In genomic region chr12:57722716-57723629, GRCh38 we compare ENCODE assay signal across 11 cellular contexts. TPM values are rescaled to one million over a fixed set of nuclear protein-coding genes. Genes with fewer than 3 reads are reported as not detected.
DNase-seq lines count a peak whose midpoint lies in the region; ATAC-seq and TF ChIP-seq lines count a peak whose summit lies in the region.
"Had no signal": no experiment of that assay in that cellular context is flagged by ENCODE, and none has a peak within 500 bp of the region (broad histone marks: within the 10 kb centered on the region; RNA-seq: fewer than 3 reads in every experiment).

No MANE protein-coding gene starts in this region.

- no peaks in the 10 kb centered on the region for H3K9me3 Mint-ChIP-seq in T-cell
- H3K9me3 Mint-ChIP-seq: activated B cell treated with CpG ODN at 0.5 μM for 24 hours had no signal

- peaks cover 34% of the 10 kb centered on the region for H3K36me3 Mint-ChIP-seq in T-cell

- H3K27ac Mint-ChIP-seq in T-cell, result peak overlapping the region; percentile 38 to 66
- H3K27ac Mint-ChIP-seq: activated B cell treated with CpG ODN at 0.5 μM for 24 hours had no signal

- peak; percentile 57 for DNase-seq in NCI-H510A treated with DMSO at 0.1 percent for 48 hours (lab: John Stamatoyannopoulos, UW)
- DNase-seq in NCI-H510A (lab: John Stamatoyannopoulos, UW), result no peak
- DNase-seq in DMS 273 (lab: John Stamatoyannopoulos, UW; ENCODE audit: unreplicated experiment), result peak; percentile 74
- no peak for DNase-seq in T-cell
- DNase-seq in mesenteric fat pad (ENCODE audit: low spot score), result peak; percentile 74
- no peak for DNase-seq in foreskin keratinocyte
- DNase-seq in stimulated activated naive CD8-positive, alpha-beta T cell treated with anti-CD3 and anti-CD28 coated beads, Interleukin-15, Interleukin-2, amounts not matched to agents 100 U/mL and 50 U/mL, for 24 hours, result no peak
- DNase-seq: activated B cell treated with CpG ODN at 0.5 μM for 24 hours, stomach had no signal

- POLR2A ChIA-PET in T-cell (lab: Charles Lee), result interaction anchor here in 1 of 2 donors (0.6 to 0.7 kb wide), 2 partner anchors 128 to 1711 kb away, joined by 6 to 8 read pairs; no protein-coding TSS in a partner anchor

- ATAC-seq in T-cell (replicated peaks in 1 of 4) (peak in 1 of 4 experiments; percentile 29), foreskin keratinocyte (no peak), HG03025 (IDR thresholded peaks at IDR 0.05; ENCODE audit: low FRiP score, unreplicated experiment) (no peak)
- ATAC-seq in stimulated activated naive CD8-positive, alpha-beta T cell treated with anti-CD3 and anti-CD28 coated beads, Interleukin-15, Interleukin-2, amounts not matched to agents 100 U/mL and 50 U/mL, for 24 hours, result no peak
- ATAC-seq: A549 had no signal

- no peak overlapping the region for H3K27ac ChIP-seq in foreskin keratinocyte
- H3K27ac ChIP-seq: A549, stomach had no signal

- no peaks in the 10 kb centered on the region for H3K4me1 ChIP-seq in foreskin keratinocyte

- no peaks in the 10 kb centered on the region for H3K27me3 Mint-ChIP-seq in T-cell
- H3K27me3 Mint-ChIP-seq: activated B cell treated with CpG ODN at 0.5 μM for 24 hours had no signal

- H3K27me3 ChIP-seq in foreskin keratinocyte, result no peaks in the 10 kb centered on the region

- no peak for TF ChIP-seq CTCF in foreskin keratinocyte (conservative IDR thresholded peaks at IDR 0.05)

- H3K4me1 Mint-ChIP-seq in T-cell, result peaks cover 19 to 24% (median 19%) of the 10 kb centered on the region in 3 donors

- H3K4me3 Mint-ChIP-seq in T-cell, result no peak overlapping the region
- H3K4me3 Mint-ChIP-seq: activated B cell treated with CpG ODN at 0.5 μM for 24 hours had no signal

- CTCF ChIA-PET in T-cell (lab: Charles Lee), result interaction anchor here in 1 of 2 donors (0.6 kb wide), 1 partner anchor 1805 kb away, joined by 3 read pairs; no protein-coding TSS in a partner anchor

RNA-seq across cellular contexts. Expression of gene AGAP2, which starts 15.6 kb away (rescaled TPM):
- total RNA-seq in T-cell (10 to 100 TPM; 43.2 to 74.6 (median 66.4) TPM), mesenteric fat pad (2.1 TPM), foreskin keratinocyte (0.35 and 0.82 TPM in 2 replicates)
- 0.49 and 0.65 TPM in 2 replicates for polyA plus RNA-seq in foreskin keratinocyte

RNA-seq across cellular contexts. Expression of gene TSPAN31, which starts 21.9 kb away (rescaled TPM):
- total RNA-seq in T-cell (10 to 100 TPM; 12.8 to 25.6 (median 15.5) TPM), mesenteric fat pad (35.0 TPM), foreskin keratinocyte (23.9 and 25.0 TPM in 2 replicates)
- polyA plus RNA-seq in foreskin keratinocyte, result 26.1 and 28.0 TPM in 2 replicates

RNA-seq across cellular contexts. Expression of gene OS9, which starts 29.0 kb away (rescaled TPM):
- 100 to 1,000 TPM; 135 to 181 (median 164) TPM for total RNA-seq in T-cell
- total RNA-seq in mesenteric fat pad, result 251 TPM
- total RNA-seq in foreskin keratinocyte, result 93.8 and 96.0 TPM in 2 replicates
- 86.3 and 92.8 TPM in 2 replicates for polyA plus RNA-seq in foreskin keratinocyte

RNA-seq across cellular contexts. Expression of gene CDK4, which starts 29.1 kb away (rescaled TPM):
- total RNA-seq in T-cell (10 to 100 TPM; 24.1 to 53.9 (median 46.2) TPM), mesenteric fat pad (87.0 TPM), foreskin keratinocyte (118 and 125 TPM in 2 replicates)
- 212 and 259 TPM in 2 replicates for polyA plus RNA-seq in foreskin keratinocyte

RNA-seq across cellular contexts. Expression of gene MARCHF9, which starts 31.9 kb away (rescaled TPM):
- total RNA-seq in T-cell, result 10 to 100 TPM; 45.4 to 72.9 (median 71.7) TPM
- total RNA-seq in mesenteric fat pad, result 11.3 TPM
- total RNA-seq in foreskin keratinocyte, result 14.4 and 14.7 TPM in 2 replicates
- polyA plus RNA-seq in foreskin keratinocyte, result 25.2 and 26.6 TPM in 2 replicates

Comparison
In these comparisons a context has a peak if more than half of its experiments do, and no peak if none do; other contexts are left out.
1. DNase-seq: peak in NCI-H510A treated with DMSO at 0.1 percent for 48 hours (single experiment), DMS 273 (single experiment) and mesenteric fat pad (single experiment); none in NCI-H510A (single experiment), T-cell (0 of 34), foreskin keratinocyte (0 of 2) and stimulated activated naive CD8-positive, alpha-beta T cell treated with anti-CD3 and anti-CD28 coated beads, Interleukin-15, Interleukin-2, amounts not matched to agents 100 U/mL and 50 U/mL, for 24 hours (single experiment).
2. RNA of gene AGAP2, which starts 15.6 kb away (total RNA-seq): 43.2 to 74.6 TPM in T-cell; 2.1 TPM in mesenteric fat pad (single experiment) and 0.35 to 0.82 TPM in foreskin keratinocyte; every median in the first group is over 10 times any median in the second.